In genomic region chr2:100603414-100603813, GRCh38 we compare ENCODE assay signal across 12 cellular contexts.
"Had no signal": no experiment of that assay in that cellular context is flagged by ENCODE, and none has a peak within 500 bp of the region (broad histone marks: within the 10 kb centered on the region; RNA-seq: fewer than 3 reads in every experiment).

No MANE protein-coding gene starts in this region.

- H3K36me3 ChIP-seq: transverse colon had no signal

- ATAC-seq: mucosa of descending colon, natural killer cell, T-cell had no signal

- H3K27ac ChIP-seq: transverse colon, VCaP had no signal

- H3K4me3 Mint-ChIP-seq: activated CD4-positive, alpha-beta memory T cell treated with anti-CD3 and anti-CD28 coated beads, Interleukin-2, amount 10 ng/mL, durations not matched to agents 7 days and 5 days; activated naive CD8-positive, alpha-beta T cell treated with anti-CD3 and anti-CD28 coated beads for 36 hours; natural killer cell; T-cell had no signal

- H3K27ac Mint-ChIP-seq: activated CD4-positive, alpha-beta memory T cell treated with anti-CD3 and anti-CD28 coated beads, Interleukin-2, amount 10 ng/mL, durations not matched to agents 7 days and 5 days; activated naive CD8-positive, alpha-beta T cell treated with anti-CD3 and anti-CD28 coated beads for 36 hours; natural killer cell; T-cell had no signal

- H3K9me3 ChIP-seq: mucosa of descending colon, transverse colon had no signal

- H3K9me3 Mint-ChIP-seq: activated CD4-positive, alpha-beta memory T cell treated with anti-CD3 and anti-CD28 coated beads, Interleukin-2, amount 10 ng/mL, durations not matched to agents 7 days and 5 days; activated naive CD8-positive, alpha-beta T cell treated with anti-CD3 and anti-CD28 coated beads for 36 hours; natural killer cell; T-cell had no signal

- DNase-seq: activated CD4-positive, alpha-beta memory T cell treated with anti-CD3 and anti-CD28 coated beads, Interleukin-2, amount 10 ng/mL, durations not matched to agents 7 days and 5 days; activated gamma-delta T cell; activated naive CD8-positive, alpha-beta T cell treated with anti-CD3 and anti-CD28 coated beads for 36 hours; activated T-cell treated with anti-CD3 and anti-CD28 coated beads, Interleukin-2, amount 50 U/mL, for 48 hours; effector CD4-positive, alpha-beta T cell; mucosa of descending colon; natural killer cell; small intestine; T-cell; transverse colon had no signal

- H3K4me3 ChIP-seq: lung, mucosa of descending colon, transverse colon had no signal

- H3K27me3 ChIP-seq: transverse colon had no signal

- H3K36me3 Mint-ChIP-seq: activated naive CD8-positive, alpha-beta T cell treated with anti-CD3 and anti-CD28 coated beads for 36 hours; natural killer cell; T-cell had no signal

- H3K27me3 Mint-ChIP-seq: activated naive CD8-positive, alpha-beta T cell treated with anti-CD3 and anti-CD28 coated beads for 36 hours had no signal
